Comparison of ENCODE assay signal across 21 cellular contexts in genomic region chr15:59812889-59813288, GRCh38.
DNase-seq lines count a peak whose midpoint lies in the region; ATAC-seq and TF ChIP-seq lines count a peak whose summit lies in the region.
"Had no signal": no experiment of that assay in that cellular context is flagged by ENCODE, and none has a peak within 500 bp of the region (broad histone marks: within the 10 kb centered on the region; RNA-seq: fewer than 3 reads in every experiment).

No MANE protein-coding gene starts in this region.

- H3K27me3 Mint-ChIP-seq in WTC11 (ENCODE audit: low read depth) (no peaks in the 10 kb centered on the region), nephron progenitor cell (ENCODE audit: low read depth, poor library complexity) (no peaks in the 10 kb centered on the region)

- H3K9me3 Mint-ChIP-seq in WTC11, result no peaks in the 10 kb centered on the region
- H3K9me3 Mint-ChIP-seq in nephron progenitor cell, result peaks cover 5% of the 10 kb centered on the region

- no peak for TF ChIP-seq CTCF in WTC11 (IDR thresholded peaks at IDR 0.05)
- TF ChIP-seq CTCF in nephron progenitor cell (IDR thresholded peaks at IDR 0.05), result no peak

- CTCF ChIA-PET in WTC11 (lab: Charles Lee), result interaction anchor here (1.0 to 2.2 kb wide), 4 partner anchors 10 to 181 kb away, joined by 3 to 10 read pairs (median 4); no protein-coding TSS in a partner anchor

- H3K36me3 Mint-ChIP-seq in WTC11 (no peaks in the 10 kb centered on the region), nephron progenitor cell (ENCODE audit: low read depth) (no peaks in the 10 kb centered on the region)
- H3K36me3 Mint-ChIP-seq: CD14-positive monocyte had no signal

- POLR2A ChIA-PET in WTC11 (lab: Charles Lee), result interaction anchor here (0.5 to 0.7 kb wide), 2 partner anchors 57 to 395 kb away, joined by 3 read pairs; no protein-coding TSS in a partner anchor

- no peak overlapping the region for H3K4me3 Mint-ChIP-seq in WTC11
- no peak overlapping the region for H3K4me3 Mint-ChIP-seq in nephron progenitor cell
- H3K4me3 Mint-ChIP-seq: B cell, CD14-positive monocyte had no signal

- ATAC-seq in WTC11, result peak; percentile 32; the same call in 1 of the 2 replicates
- no peak for ATAC-seq in HG03135 (IDR thresholded peaks at IDR 0.05; ENCODE audit: unreplicated experiment)
- ATAC-seq: GM12878, HepG2 had no signal

- H3K27ac Mint-ChIP-seq in WTC11 (no peak overlapping the region), nephron progenitor cell (peak overlapping the region; percentile 31)
- H3K27ac Mint-ChIP-seq: B cell, CD14-positive monocyte had no signal

- DNase-seq in ELF-1 (ENCODE audit: low read depth, low spot score) (peak; percentile 23), NCI-H524 (lab: John Stamatoyannopoulos, UW) (peak; percentile 56 to 69), WTC11 (ENCODE audit: low spot score) (no peak), nephron progenitor cell (no peak), superior temporal gyrus (ENCODE audit: extremely low spot score) (no peak), middle frontal gyrus (ENCODE audit: extremely low spot score, low spot score) (no peak)
- DNase-seq in activated CD4-positive, alpha-beta T cell treated with anti-CD3 and anti-CD28 coated beads for 1 hour, result no peak
- DNase-seq: DMS 273 treated with DMSO at 0.1 percent for 48 hours, DMS79 treated with DMSO at 0.1 percent for 48 hours, GM23248, HCEC 1CT, KBM-7, NCI-H1105, NCI-H1694, Peyer's patch, SJCRH30 had no signal

- H3K4me1 Mint-ChIP-seq in WTC11 (peaks cover 16% of the 10 kb centered on the region), nephron progenitor cell (peaks cover 37% of the 10 kb centered on the region)
- H3K4me1 Mint-ChIP-seq: B cell, CD14-positive monocyte had no signal

TF ChIP-seq in WTC11, 78 proteins besides CTCF, POLR2A, EP300 and RAD21:
- TF ChIP-seq E2F4 (CRISPR knock-in tag; IDR thresholded peaks at IDR 0.05; ENCODE audit: borderline replicate concordance, low read depth) (no peak), ZNF317 (CRISPR knock-in tag; IDR thresholded peaks at IDR 0.05; ENCODE audit: borderline replicate concordance, low read depth) (no peak), ZNF423 (CRISPR knock-in tag; IDR thresholded peaks at IDR 0.05) (no peak), PRDM15 (CRISPR knock-in tag; IDR thresholded peaks at IDR 0.05) (no peak), IRF1 (CRISPR knock-in tag; IDR thresholded peaks at IDR 0.05) (no peak), ATF6 (CRISPR knock-in tag; IDR thresholded peaks at IDR 0.05) (no peak), ZNF121 (CRISPR knock-in tag; IDR thresholded peaks at IDR 0.05) (no peak), ZNF219 (CRISPR knock-in tag; IDR thresholded peaks at IDR 0.05; ENCODE audit: borderline replicate concordance) (no peak)

Comparison
In these comparisons a context has a peak if more than half of its experiments do, and no peak if none do; other contexts are left out.
1. DNase-seq: peak in ELF-1 (single experiment) and NCI-H524 (2 of 2); none in WTC11 (single experiment), nephron progenitor cell (single experiment), superior temporal gyrus (single experiment), middle frontal gyrus (single experiment) and activated CD4-positive, alpha-beta T cell treated with anti-CD3 and anti-CD28 coated beads for 1 hour (single experiment).